8 cellular contexts compared by ENCODE assay signal in the genomic region with DNA sequence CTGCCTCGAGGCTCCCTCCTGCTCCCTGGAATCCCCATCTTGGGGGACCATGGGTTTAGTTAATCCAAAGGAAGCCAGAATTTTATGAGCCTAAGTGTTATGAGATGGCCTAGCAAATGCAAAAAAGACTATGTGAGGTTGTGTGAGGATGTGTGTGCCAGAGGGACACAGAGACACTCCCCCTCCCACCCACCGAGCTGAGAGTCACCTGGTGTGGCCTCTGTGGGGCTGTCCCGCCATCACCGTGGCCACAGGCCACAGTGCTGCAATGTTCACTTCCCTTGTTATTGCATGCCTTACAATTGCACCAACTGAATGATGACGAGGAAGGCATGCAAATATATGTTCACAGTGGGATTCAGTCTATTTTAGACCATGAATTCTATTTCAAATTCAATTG. TPM values are rescaled to one million over a fixed set of nuclear protein-coding genes. Genes with fewer than 3 reads are reported as not detected.
DNase-seq lines count a peak whose midpoint lies in the region; ATAC-seq and TF ChIP-seq lines count a peak whose summit lies in the region.

No MANE protein-coding gene starts in this region.

- H3K27me3 Mint-ChIP-seq in activated T-cell treated with anti-CD3 and anti-CD28 coated beads, Interleukin-2, amount 50 U/mL, for 72 hours (ENCODE audit: low read depth) = peaks cover 12% of the 10 kb centered on the region

- no peaks in the 10 kb centered on the region for H3K9me3 Mint-ChIP-seq in activated T-cell treated with anti-CD3 and anti-CD28 coated beads, Interleukin-2, amount 50 U/mL, for 72 hours

- H3K27ac Mint-ChIP-seq in activated T-cell treated with anti-CD3 and anti-CD28 coated beads, Interleukin-2, amount 50 U/mL, for 72 hours = no peak overlapping the region

- ATAC-seq in HG02973 (IDR thresholded peaks at IDR 0.05; ENCODE audit: unreplicated experiment) = peak; percentile 90
- peak; percentile 90 to 92 for ATAC-seq in activated T-cell treated with anti-CD3 and anti-CD28 coated beads, Interleukin-2, amount 50 U/mL, for 72 hours (replicated peaks in 1 of 2)
- ATAC-seq in gastrocnemius medialis = no peak

- TF ChIP-seq POLR2A in gastrocnemius medialis (IDR thresholded peaks at IDR 0.05) = no peak

- no peak overlapping the region for H3K4me3 ChIP-seq in tibial artery
- H3K4me3 ChIP-seq in gastrocnemius medialis = no peak overlapping the region

- H3K36me3 ChIP-seq in tibial artery (peaks cover 0 to 2% (median 0%) of the 10 kb centered on the region in 3 donors), gastrocnemius medialis (no peaks in the 10 kb centered on the region)

- peaks cover 36% of the 10 kb centered on the region for H3K4me1 Mint-ChIP-seq in activated T-cell treated with anti-CD3 and anti-CD28 coated beads, Interleukin-2, amount 50 U/mL, for 72 hours (ENCODE audit: low read depth)

- H3K4me1 ChIP-seq in tibial artery (no peaks in the 10 kb centered on the region), gastrocnemius medialis (peaks cover 0 to 8% of the 10 kb centered on the region in 2 donors)

- H3K27ac ChIP-seq in tibial artery = no peak overlapping the region
- no peak overlapping the region for H3K27ac ChIP-seq in gastrocnemius medialis

- TF ChIP-seq CTCF in tibial artery (IDR thresholded peaks at IDR 0.05) = no peak
- TF ChIP-seq CTCF in gastrocnemius medialis (IDR thresholded peaks at IDR 0.05 in 4 of 5, conservative IDR thresholded peaks at IDR 0.05 in 1 of 5) = no peak

- peaks cover 0 to 2% of the 10 kb centered on the region in 2 donors for H3K36me3 Mint-ChIP-seq in activated T-cell treated with anti-CD3 and anti-CD28 coated beads, Interleukin-2, amount 50 U/mL, for 72 hours (ENCODE audit: insufficient read depth in 2 of 2)

- intact Hi-C loops in tibial artery (cut with DNase I; ENCODE audit: low total_unique reads) (no loop called here), gastrocnemius medialis (cut with DNase I; ENCODE audit: low total_unique reads) (loop anchor here (5.0 kb wide), 1 partner anchor 1291 kb away; no protein-coding TSS in a partner anchor)

- in situ Hi-C loops in gastrocnemius medialis (cut with MboI; ENCODE audit: low sequenced_read_pairs in 4 of 4) = loop anchor here in 1 of 4 donors (25.0 kb wide), 2 partner anchors 226 to 476 kb away; no protein-coding TSS in a partner anchor

- peaks cover 0 to 4% (median 0%) of the 10 kb centered on the region in 3 donors for H3K9me3 ChIP-seq in tibial artery
- no peaks in the 10 kb centered on the region for H3K9me3 ChIP-seq in gastrocnemius medialis

- H3K27me3 ChIP-seq in tibial artery = no peaks in the 10 kb centered on the region
- H3K27me3 ChIP-seq in gastrocnemius medialis = no peaks in the 10 kb centered on the region

- DNase-seq in NK-92 treated with Interleukin-12 subunit alpha and Interleukin-12 subunit beta, amount 100 ng/mL, for 24 hours (lab: John Stamatoyannopoulos, UW) = peak; percentile 17
- DNase-seq in NK-92 (lab: John Stamatoyannopoulos, UW; ENCODE audit: unreplicated experiment) = no peak
- DNase-seq in activated T-cell treated with anti-CD3 and anti-CD28 coated beads, Interleukin-2, amount 50 U/mL, for 72 hours = peak; percentile 74 to 85
- peak; percentile 66 to 69 for DNase-seq in stimulated activated CD8-positive, alpha-beta memory T cell treated with anti-CD3 and anti-CD28 coated beads, Interleukin-15, amount 100 ng/mL, for 48 hours (ENCODE audit: low read depth in 2 of 2)
- no peak for DNase-seq in tibial artery
- DNase-seq in gastrocnemius medialis = no peak
- no peak for DNase-seq in NCI-H2029 treated with DMSO at 0.1 percent for 48 hours (lab: John Stamatoyannopoulos, UW)

- H3K4me3 Mint-ChIP-seq in activated T-cell treated with anti-CD3 and anti-CD28 coated beads, Interleukin-2, amount 50 U/mL, for 72 hours = peak overlapping the region; percentile 67 to 76

RNA-seq across cellular contexts. Expression of gene FGFBP2, which starts 0.6 kb away (rescaled TPM):
- total RNA-seq in activated T-cell treated with anti-CD3 and anti-CD28 coated beads, Interleukin-2, amount 50 U/mL, for 72 hours = 10 to 100 TPM; 11.6 to 14.4 TPM
- total RNA-seq in gastrocnemius medialis = 1 to 10 TPM in 2 of 4 donors, under 1 TPM in 1, not detected in 1; 0.31 to 2.9 (median 1.1) TPM

RNA-seq across cellular contexts. Expression of gene FGFBP1, which starts 25.0 kb away (rescaled TPM):
- not detected for total RNA-seq in activated T-cell treated with anti-CD3 and anti-CD28 coated beads, Interleukin-2, amount 50 U/mL, for 72 hours
- total RNA-seq in gastrocnemius medialis = not detected

Comparison
In these comparisons a context has a peak if more than half of its experiments do, and no peak if none do; other contexts are left out.
1. DNase-seq: peak in NK-92 treated with Interleukin-12 subunit alpha and Interleukin-12 subunit beta, amount 100 ng/mL, for 24 hours (single experiment), activated T-cell treated with anti-CD3 and anti-CD28 coated beads, Interleukin-2, amount 50 U/mL, for 72 hours (2 of 2) and stimulated activated CD8-positive, alpha-beta memory T cell treated with anti-CD3 and anti-CD28 coated beads, Interleukin-15, amount 100 ng/mL, for 48 hours (2 of 2); none in NK-92 (single experiment), tibial artery (0 of 2), gastrocnemius medialis (0 of 2) and NCI-H2029 treated with DMSO at 0.1 percent for 48 hours (single experiment).
2. ATAC-seq: peak in HG02973 (single experiment) and activated T-cell treated with anti-CD3 and anti-CD28 coated beads, Interleukin-2, amount 50 U/mL, for 72 hours (2 of 2); none in gastrocnemius medialis (0 of 2).